23 cellular contexts compared by ENCODE assay signal in the genomic region with DNA sequence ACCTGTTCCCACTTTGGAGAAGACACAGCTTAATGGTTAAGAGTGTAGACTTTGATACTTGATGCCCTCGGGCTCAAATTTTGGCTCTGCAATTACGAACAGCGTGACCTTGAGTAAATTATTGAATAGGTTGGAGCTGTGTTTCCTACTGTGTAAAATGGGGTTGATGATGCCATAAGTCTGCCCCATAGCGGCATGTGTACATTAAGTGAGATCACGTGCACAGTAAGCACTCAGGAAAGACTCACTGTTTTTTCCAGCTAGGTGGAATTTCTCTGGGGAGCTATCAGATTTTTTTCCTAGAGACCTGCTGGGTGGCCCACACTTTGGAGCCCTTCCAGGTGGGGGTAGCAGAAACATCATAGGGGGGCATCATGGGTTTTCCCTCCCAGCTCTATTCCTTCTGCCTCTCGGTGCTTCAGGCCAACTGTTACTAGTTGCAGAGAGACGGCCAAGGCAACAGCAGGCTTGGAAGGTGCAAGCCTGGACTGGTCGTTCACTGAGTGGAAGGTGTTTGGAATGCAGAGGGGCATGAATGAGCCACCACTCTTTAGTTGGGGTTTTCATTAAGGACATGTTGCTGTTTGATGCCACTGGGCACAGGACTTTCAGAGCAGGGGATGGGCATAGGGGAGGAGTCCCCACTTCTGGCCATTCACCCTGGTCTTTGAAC.
DNase-seq lines count a peak whose midpoint lies in the region; ATAC-seq, FAIRE-seq and TF ChIP-seq lines count a peak whose summit lies in the region.
"Had no signal": no experiment of that assay in that cellular context is flagged by ENCODE, and none has a peak within 500 bp of the region (broad histone marks: within the 10 kb centered on the region; RNA-seq: fewer than 3 reads in every experiment).

No MANE protein-coding gene starts in this region.

- CTCF ChIA-PET in HepG2 (lab: Yijun Ruan, JAX; ENCODE audit: low intra/inter-chr PET ratio, low total read pairs), result no interaction called here

- TF ChIP-seq EP300 in HepG2 (IDR thresholded peaks at IDR 0.05; ENCODE audit: low read depth in 2 of 2, low read length in 2 of 2), result no peak
- TF ChIP-seq EP300 in HepG2 (CRISPR knock-in tag; IDR thresholded peaks at IDR 0.05; ENCODE audit: borderline replicate concordance), result no peak

- H3K4me3 ChIP-seq in HepG2 (replicated peaks in 1 of 3; ENCODE audit: insufficient read depth in 1 of 3, low read depth in 2 of 3, low read length in 3 of 3) (no peak overlapping the region), right lobe of liver (no peak overlapping the region)
- H3K4me3 ChIP-seq: BLaER1, heart right ventricle, left ventricle myocardium inferior, testis, uterus had no signal

- H3K9ac ChIP-seq in HepG2 (ENCODE audit: insufficient read depth, low read depth, low read length), result no peak overlapping the region
- H3K9ac ChIP-seq: BLaER1 had no signal

- H3K27ac ChIP-seq in HepG2 (ENCODE audit: extremely low read length, insufficient read depth, low read length) (no peak overlapping the region), right lobe of liver (no peak overlapping the region)
- H3K27ac ChIP-seq: BLaER1, heart right ventricle, left ventricle myocardium inferior, testis, uterus had no signal

- no peak overlapping the region for H3K4me2 ChIP-seq in HepG2 (ENCODE audit: low read depth, low read length)
- H3K4me2 ChIP-seq: BLaER1 had no signal

- POLR2A ChIA-PET in HepG2 (lab: Yijun Ruan, JAX), result no interaction called here

- TF ChIP-seq CTCF in HepG2 (CRISPR knock-in tag; IDR thresholded peaks at IDR 0.05) (no peak), right lobe of liver (IDR thresholded peaks at IDR 0.05) (no peak)

- H3K36me3 ChIP-seq in HepG2 (replicated peaks in 1 of 2; ENCODE audit: control insufficient read depth in 1 of 2, insufficient read depth in 2 of 2, low read length in 2 of 2) (no peaks in the 10 kb centered on the region), right lobe of liver (no peaks in the 10 kb centered on the region)
- H3K36me3 ChIP-seq: BLaER1, heart right ventricle, left ventricle myocardium inferior, uterus had no signal

- H3K27me3 ChIP-seq in HepG2 (ENCODE audit: control insufficient read depth in 1 of 2, insufficient read depth in 2 of 2, low read length in 2 of 2) (peaks cover 0 to 20% of the 10 kb centered on the region in 2 experiments), right lobe of liver (no peaks in the 10 kb centered on the region)
- H3K27me3 ChIP-seq: BLaER1, testis, uterus had no signal

- intact Hi-C loops in HepG2 (cut with micrococcal nuclease; ENCODE audit: unreplicated experiment), result no loop called here
- intact Hi-C loops in right lobe of liver (cut with DNase I), result loop anchor here (10.0 kb wide), 2 partner anchors 283 to 393 kb away; no protein-coding TSS in a partner anchor
- intact Hi-C loops in left ventricle myocardium superior (cut with micrococcal nuclease), result loop anchor here (10.0 kb wide), 1 partner anchor 293 kb away; no protein-coding TSS in a partner anchor

- WGBS in HepG2 (ENCODE audit: low lambda C conversion rate), result 14% methylated on average over 7 of the region's 8 CpGs
- 67% methylated on average over 8 of the region's 8 CpGs for WGBS in right lobe of liver (ENCODE audit: insufficient coverage, low coverage, low lambda C conversion rate, missing lambda C conversion rate)

- H3K79me2 ChIP-seq in HepG2 (ENCODE audit: insufficient read depth, low read length), result no peaks in the 10 kb centered on the region

- TF ChIP-seq POLR2A in HepG2 (IDR thresholded peaks at IDR 0.05; ENCODE audit: insufficient read depth in 1 of 2, low read depth in 2 of 2, low read length in 2 of 2) (no peak), right lobe of liver (IDR thresholded peaks at IDR 0.05) (no peak)

- H4K20me1 ChIP-seq in HepG2 (ENCODE audit: insufficient read depth, low read length), result no peaks in the 10 kb centered on the region
- H4K20me1 ChIP-seq: BLaER1 had no signal

- H3K9me3 ChIP-seq in HepG2 (ENCODE audit: low read length) (no peaks in the 10 kb centered on the region), right lobe of liver (no peaks in the 10 kb centered on the region)
- H3K9me3 ChIP-seq: testis, uterus had no signal

- TF ChIP-seq RAD21 in HepG2 (CRISPR knock-in tag; IDR thresholded peaks at IDR 0.05), result no peak

- H2AFZ ChIP-seq in HepG2 (ENCODE audit: low read length), result no peak overlapping the region

- H3K4me1 ChIP-seq in HepG2 (ENCODE audit: insufficient read depth, low read length), result peaks cover 19% of the 10 kb centered on the region
- peaks cover 0 to under 1% (median 0%) of the 10 kb centered on the region in 4 donors for H3K4me1 ChIP-seq in right lobe of liver
- H3K4me1 ChIP-seq: uterus had no signal

- DNase-seq in HepG2 (ENCODE audit: low spot score) (no peak), right lobe of liver (no peak), NCI-H2227 (lab: John Stamatoyannopoulos, UW; ENCODE audit: unreplicated experiment) (peak; percentile 69), cerebellar cortex (ENCODE audit: low spot score) (peak; percentile 51), ureter (ENCODE audit: low spot score) (no peak), HK-2 (ENCODE audit: unreplicated experiment) (no peak), left ventricle myocardium superior (no peak), COLO668 (lab: John Stamatoyannopoulos, UW; ENCODE audit: unreplicated experiment) (no peak)
- DNase-seq: activated CD4-positive, alpha-beta memory T cell treated with anti-CD3 and anti-CD28 coated beads for 36 hours; COR-L47; heart right ventricle; left ventricle myocardium inferior; naive thymus-derived CD4-positive, alpha-beta T cell; NCI-H1048; NCI-H226; occipital lobe; stimulated activated CD4-positive, alpha-beta T cell treated with anti-CD3 and anti-CD28 coated beads, Interleukin-2, amount 100 ng/mL, for 48 hours; T-helper 1 cell; testis; uterus had no signal

- BruUV-seq in HepG2 (replicated peaks; lab: Mats Ljungman, UMichigan), result no TSS peak

- ATAC-seq in HepG2 (no peak), right lobe of liver (no peak), left ventricle myocardium superior (no peak)
- ATAC-seq: activated CD4-positive, CD25-positive, alpha-beta regulatory T cell treated with anti-CD3 and anti-CD28 coated beads, Interleukin-2, amount 50 U/mL, for 24 hours; heart right ventricle; naive thymus-derived CD4-positive, alpha-beta T cell had no signal

- in situ Hi-C loops in HepG2 (cut with HindIII; ENCODE audit: extremely low pct_ligation_motif_present, low pct_unique_long_range_greater_than_20kb), result no loop called here

- FAIRE-seq in HepG2 (lab: Jason Lieb, UNC), result no peak
- FAIRE-seq: TTC549 had no signal

TF ChIP-seq in HepG2, 621 proteins besides CTCF, POLR2A, EP300 and RAD21:
- TF ChIP-seq KLF9 (CRISPR knock-in tag; IDR thresholded peaks at IDR 0.05; ENCODE audit: low read depth), result no peak
- peak; percentile 54; the same call in 1 of the 2 replicates for TF ChIP-seq BHLHE40 (IDR thresholded peaks at IDR 0.05; ENCODE audit: low read length)
- TF ChIP-seq MNT (IDR thresholded peaks at IDR 0.05), result peak; percentile 81

Comparison
In these comparisons a context has a peak if more than half of its experiments do, and no peak if none do; other contexts are left out.
1. DNase-seq: peak in NCI-H2227 (single experiment) and cerebellar cortex (single experiment); none in HepG2 (single experiment), right lobe of liver (0 of 3), ureter (single experiment), HK-2 (single experiment), left ventricle myocardium superior (single experiment) and COLO668 (single experiment).